Comparison of ENCODE assay signal across 1 cellular context in the genomic region with DNA sequence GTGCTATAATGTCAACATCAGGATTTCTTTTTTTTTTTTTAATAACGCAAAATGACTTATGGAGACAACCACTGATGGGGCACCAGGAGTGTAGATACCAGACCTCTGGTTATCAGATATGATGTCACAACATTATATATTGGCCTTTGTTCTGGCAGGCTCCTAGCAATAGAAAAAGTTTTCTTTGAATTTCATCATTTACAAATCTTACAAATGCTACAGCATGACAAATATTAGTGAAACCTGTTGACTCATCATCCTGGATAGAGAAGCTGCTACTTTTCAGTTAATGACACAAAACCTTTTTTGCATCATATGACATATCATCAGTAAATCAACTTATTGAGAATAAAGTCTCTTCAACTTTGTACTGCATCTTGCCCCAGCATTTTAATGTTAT.
TF ChIP-seq lines count a peak whose summit lies in the region.

No MANE protein-coding gene starts in this region.

TF ChIP-seq in K562, 482 proteins besides CTCF, POLR2A, EP300 and RAD21 (continues in another document):
- no peak for TF ChIP-seq NR4A1 (CRISPR knock-in tag; IDR thresholded peaks at IDR 0.05)
- TF ChIP-seq NR4A1 (tag; IDR thresholded peaks at IDR 0.05), result no peak
- TF ChIP-seq, protein P1, sequence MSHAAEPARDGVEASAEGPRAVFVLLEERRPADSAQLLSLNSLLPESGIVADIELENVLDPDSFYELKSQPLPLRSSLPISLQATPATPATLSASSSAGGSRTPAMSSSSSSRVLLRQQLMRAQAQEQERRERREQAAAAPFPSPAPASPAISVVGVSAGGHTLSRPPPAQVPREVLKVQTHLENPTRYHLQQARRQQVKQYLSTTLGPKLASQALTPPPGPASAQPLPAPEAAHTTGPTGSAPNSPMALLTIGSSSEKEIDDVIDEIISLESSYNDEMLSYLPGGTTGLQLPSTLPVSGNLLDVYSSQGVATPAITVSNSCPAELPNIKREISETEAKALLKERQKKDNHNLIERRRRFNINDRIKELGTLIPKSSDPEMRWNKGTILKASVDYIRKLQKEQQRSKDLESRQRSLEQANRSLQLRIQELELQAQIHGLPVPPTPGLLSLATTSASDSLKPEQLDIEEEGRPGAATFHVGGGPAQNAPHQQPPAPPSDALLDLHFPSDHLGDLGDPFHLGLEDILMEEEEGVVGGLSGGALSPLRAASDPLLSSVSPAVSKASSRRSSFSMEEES (CRISPR knock-in tag; IDR thresholded peaks at IDR 0.05), result no peak
- TF ChIP-seq, protein P2, sequence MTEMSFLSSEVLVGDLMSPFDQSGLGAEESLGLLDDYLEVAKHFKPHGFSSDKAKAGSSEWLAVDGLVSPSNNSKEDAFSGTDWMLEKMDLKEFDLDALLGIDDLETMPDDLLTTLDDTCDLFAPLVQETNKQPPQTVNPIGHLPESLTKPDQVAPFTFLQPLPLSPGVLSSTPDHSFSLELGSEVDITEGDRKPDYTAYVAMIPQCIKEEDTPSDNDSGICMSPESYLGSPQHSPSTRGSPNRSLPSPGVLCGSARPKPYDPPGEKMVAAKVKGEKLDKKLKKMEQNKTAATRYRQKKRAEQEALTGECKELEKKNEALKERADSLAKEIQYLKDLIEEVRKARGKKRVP (CRISPR knock-in tag; IDR thresholded peaks at IDR 0.05), result peak; percentile 72
- TF ChIP-seq BRD9 (IDR thresholded peaks at IDR 0.05; ENCODE audit: low read depth, partially characterized antibody), result no peak
- TF ChIP-seq, protein P3, sequence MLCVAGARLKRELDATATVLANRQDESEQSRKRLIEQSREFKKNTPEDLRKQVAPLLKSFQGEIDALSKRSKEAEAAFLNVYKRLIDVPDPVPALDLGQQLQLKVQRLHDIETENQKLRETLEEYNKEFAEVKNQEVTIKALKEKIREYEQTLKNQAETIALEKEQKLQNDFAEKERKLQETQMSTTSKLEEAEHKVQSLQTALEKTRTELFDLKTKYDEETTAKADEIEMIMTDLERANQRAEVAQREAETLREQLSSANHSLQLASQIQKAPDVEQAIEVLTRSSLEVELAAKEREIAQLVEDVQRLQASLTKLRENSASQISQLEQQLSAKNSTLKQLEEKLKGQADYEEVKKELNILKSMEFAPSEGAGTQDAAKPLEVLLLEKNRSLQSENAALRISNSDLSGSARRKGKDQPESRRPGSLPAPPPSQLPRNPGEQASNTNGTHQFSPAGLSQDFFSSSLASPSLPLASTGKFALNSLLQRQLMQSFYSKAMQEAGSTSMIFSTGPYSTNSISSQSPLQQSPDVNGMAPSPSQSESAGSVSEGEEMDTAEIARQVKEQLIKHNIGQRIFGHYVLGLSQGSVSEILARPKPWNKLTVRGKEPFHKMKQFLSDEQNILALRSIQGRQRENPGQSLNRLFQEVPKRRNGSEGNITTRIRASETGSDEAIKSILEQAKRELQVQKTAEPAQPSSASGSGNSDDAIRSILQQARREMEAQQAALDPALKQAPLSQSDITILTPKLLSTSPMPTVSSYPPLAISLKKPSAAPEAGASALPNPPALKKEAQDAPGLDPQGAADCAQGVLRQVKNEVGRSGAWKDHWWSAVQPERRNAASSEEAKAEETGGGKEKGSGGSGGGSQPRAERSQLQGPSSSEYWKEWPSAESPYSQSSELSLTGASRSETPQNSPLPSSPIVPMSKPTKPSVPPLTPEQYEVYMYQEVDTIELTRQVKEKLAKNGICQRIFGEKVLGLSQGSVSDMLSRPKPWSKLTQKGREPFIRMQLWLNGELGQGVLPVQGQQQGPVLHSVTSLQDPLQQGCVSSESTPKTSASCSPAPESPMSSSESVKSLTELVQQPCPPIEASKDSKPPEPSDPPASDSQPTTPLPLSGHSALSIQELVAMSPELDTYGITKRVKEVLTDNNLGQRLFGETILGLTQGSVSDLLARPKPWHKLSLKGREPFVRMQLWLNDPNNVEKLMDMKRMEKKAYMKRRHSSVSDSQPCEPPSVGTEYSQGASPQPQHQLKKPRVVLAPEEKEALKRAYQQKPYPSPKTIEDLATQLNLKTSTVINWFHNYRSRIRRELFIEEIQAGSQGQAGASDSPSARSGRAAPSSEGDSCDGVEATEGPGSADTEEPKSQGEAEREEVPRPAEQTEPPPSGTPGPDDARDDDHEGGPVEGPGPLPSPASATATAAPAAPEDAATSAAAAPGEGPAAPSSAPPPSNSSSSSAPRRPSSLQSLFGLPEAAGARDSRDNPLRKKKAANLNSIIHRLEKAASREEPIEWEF (CRISPR knock-in tag; IDR thresholded peaks at IDR 0.05), result no peak
- no peak for TF ChIP-seq HCFC1 (IDR thresholded peaks at IDR 0.05; ENCODE audit: low read depth, low read length)
- TF ChIP-seq, protein P4, sequence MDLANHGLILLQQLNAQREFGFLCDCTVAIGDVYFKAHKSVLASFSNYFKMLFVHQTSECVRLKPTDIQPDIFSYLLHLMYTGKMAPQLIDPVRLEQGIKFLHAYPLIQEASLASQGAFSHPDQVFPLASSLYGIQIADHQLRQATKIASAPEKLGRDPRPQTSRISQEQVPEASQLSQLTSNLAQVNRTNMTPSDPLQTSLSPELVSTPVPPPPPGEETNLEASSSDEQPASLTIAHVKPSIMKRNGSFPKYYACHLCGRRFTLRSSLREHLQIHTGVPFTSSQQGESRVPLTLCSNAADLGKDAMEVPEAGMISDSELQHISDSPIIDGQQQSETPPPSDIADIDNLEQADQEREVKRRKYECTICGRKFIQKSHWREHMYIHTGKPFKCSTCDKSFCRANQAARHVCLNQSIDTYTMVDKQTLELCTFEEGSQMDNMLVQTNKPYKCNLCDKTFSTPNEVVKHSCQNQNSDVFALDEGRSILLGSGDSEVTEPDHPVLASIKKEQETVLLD (IDR thresholded peaks at IDR 0.05), result no peak
- TF ChIP-seq, protein P5, sequence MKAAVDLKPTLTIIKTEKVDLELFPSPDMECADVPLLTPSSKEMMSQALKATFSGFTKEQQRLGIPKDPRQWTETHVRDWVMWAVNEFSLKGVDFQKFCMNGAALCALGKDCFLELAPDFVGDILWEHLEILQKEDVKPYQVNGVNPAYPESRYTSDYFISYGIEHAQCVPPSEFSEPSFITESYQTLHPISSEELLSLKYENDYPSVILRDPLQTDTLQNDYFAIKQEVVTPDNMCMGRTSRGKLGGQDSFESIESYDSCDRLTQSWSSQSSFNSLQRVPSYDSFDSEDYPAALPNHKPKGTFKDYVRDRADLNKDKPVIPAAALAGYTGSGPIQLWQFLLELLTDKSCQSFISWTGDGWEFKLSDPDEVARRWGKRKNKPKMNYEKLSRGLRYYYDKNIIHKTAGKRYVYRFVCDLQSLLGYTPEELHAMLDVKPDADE (conservative IDR thresholded peaks at IDR 0.05; ENCODE audit: control insufficient read depth, low read depth, low read length), result no peak
- no peak for TF ChIP-seq NFE2L1 (tag; IDR thresholded peaks at IDR 0.05; ENCODE audit: borderline replicate concordance, low read depth)
- TF ChIP-seq, protein P6, sequence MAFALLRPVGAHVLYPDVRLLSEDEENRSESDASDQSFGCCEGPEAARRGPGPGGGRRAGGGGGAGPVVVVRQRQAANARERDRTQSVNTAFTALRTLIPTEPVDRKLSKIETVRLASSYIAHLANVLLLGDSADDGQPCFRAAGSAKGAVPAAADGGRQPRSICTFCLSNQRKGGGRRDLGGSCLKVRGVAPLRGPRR (CRISPR knock-in tag; IDR thresholded peaks at IDR 0.05), result no peak
- TF ChIP-seq ATF7 (IDR thresholded peaks at IDR 0.05), result peak; percentile 79; the same call in 1 of the 2 replicates
- TF ChIP-seq ZNF253 (CRISPR knock-in tag; conservative IDR thresholded peaks at IDR 0.05), result no peak
- TF ChIP-seq CREM (IDR thresholded peaks at IDR 0.05; ENCODE audit: low read depth), result no peak
- TF ChIP-seq, protein P7, sequence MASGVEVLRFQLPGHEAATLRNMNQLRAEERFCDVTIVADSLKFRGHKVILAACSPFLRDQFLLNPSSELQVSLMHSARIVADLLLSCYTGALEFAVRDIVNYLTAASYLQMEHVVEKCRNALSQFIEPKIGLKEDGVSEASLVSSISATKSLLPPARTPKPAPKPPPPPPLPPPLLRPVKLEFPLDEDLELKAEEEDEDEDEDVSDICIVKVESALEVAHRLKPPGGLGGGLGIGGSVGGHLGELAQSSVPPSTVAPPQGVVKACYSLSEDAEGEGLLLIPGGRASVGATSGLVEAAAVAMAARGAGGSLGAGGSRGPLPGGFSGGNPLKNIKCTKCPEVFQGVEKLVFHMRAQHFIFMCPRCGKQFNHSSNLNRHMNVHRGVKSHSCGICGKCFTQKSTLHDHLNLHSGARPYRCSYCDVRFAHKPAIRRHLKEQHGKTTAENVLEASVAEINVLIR (CRISPR knock-in tag; IDR thresholded peaks at IDR 0.05), result no peak
- TF ChIP-seq KDM2B (CRISPR knock-in tag; IDR thresholded peaks at IDR 0.05), result no peak
- TF ChIP-seq MED1 (CRISPR knock-in tag; IDR thresholded peaks at IDR 0.05; ENCODE audit: borderline replicate concordance), result no peak
- no peak for TF ChIP-seq SMARCB1 (IDR thresholded peaks at IDR 0.05; ENCODE audit: insufficient read length, low read depth)
- TF ChIP-seq, protein P8, sequence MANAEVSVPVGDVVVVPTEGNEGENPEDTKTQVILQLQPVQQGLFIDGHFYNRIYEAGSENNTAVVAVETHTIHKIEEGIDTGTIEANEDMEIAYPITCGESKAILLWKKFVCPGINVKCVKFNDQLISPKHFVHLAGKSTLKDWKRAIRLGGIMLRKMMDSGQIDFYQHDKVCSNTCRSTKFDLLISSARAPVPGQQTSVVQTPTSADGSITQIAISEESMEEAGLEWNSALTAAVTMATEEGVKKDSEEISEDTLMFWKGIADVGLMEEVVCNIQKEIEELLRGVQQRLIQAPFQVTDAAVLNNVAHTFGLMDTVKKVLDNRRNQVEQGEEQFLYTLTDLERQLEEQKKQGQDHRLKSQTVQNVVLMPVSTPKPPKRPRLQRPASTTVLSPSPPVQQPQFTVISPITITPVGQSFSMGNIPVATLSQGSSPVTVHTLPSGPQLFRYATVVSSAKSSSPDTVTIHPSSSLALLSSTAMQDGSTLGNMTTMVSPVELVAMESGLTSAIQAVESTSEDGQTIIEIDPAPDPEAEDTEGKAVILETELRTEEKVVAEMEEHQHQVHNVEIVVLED (CRISPR knock-in tag; IDR thresholded peaks at IDR 0.05), result no peak
- no peak for TF ChIP-seq ARHGAP35 (IDR thresholded peaks at IDR 0.05; ENCODE audit: partially characterized antibody)
- TF ChIP-seq PHB (CRISPR knock-in tag; IDR thresholded peaks at IDR 0.05), result no peak
- no peak for TF ChIP-seq KAT2B (IDR thresholded peaks at IDR 0.05; ENCODE audit: low read depth, low read length)
- TF ChIP-seq, protein P9, sequence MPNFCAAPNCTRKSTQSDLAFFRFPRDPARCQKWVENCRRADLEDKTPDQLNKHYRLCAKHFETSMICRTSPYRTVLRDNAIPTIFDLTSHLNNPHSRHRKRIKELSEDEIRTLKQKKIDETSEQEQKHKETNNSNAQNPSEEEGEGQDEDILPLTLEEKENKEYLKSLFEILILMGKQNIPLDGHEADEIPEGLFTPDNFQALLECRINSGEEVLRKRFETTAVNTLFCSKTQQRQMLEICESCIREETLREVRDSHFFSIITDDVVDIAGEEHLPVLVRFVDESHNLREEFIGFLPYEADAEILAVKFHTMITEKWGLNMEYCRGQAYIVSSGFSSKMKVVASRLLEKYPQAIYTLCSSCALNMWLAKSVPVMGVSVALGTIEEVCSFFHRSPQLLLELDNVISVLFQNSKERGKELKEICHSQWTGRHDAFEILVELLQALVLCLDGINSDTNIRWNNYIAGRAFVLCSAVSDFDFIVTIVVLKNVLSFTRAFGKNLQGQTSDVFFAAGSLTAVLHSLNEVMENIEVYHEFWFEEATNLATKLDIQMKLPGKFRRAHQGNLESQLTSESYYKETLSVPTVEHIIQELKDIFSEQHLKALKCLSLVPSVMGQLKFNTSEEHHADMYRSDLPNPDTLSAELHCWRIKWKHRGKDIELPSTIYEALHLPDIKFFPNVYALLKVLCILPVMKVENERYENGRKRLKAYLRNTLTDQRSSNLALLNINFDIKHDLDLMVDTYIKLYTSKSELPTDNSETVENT (CRISPR knock-in tag; IDR thresholded peaks at IDR 0.05), result no peak
- peak; percentile 98 for TF ChIP-seq SOX6 (IDR thresholded peaks at IDR 0.05)
- TF ChIP-seq JUND (IDR thresholded peaks at IDR 0.05; ENCODE audit: borderline replicate concordance, low read depth, low read length), result peak; percentile 21; the same call in 1 of the 2 replicates
- TF ChIP-seq JUND (tag; IDR thresholded peaks at IDR 0.05; ENCODE audit: borderline replicate concordance, low read depth, low read length), result no peak
- no peak for TF ChIP-seq MYNN (IDR thresholded peaks at IDR 0.05)
- no peak for TF ChIP-seq MYNN (CRISPR knock-in tag; IDR thresholded peaks at IDR 0.05)
- TF ChIP-seq KHSRP (IDR thresholded peaks at IDR 0.05), result no peak
- TF ChIP-seq KLF16 (IDR thresholded peaks at IDR 0.05), result no peak
- 0 out of 2 replicates have a peak, but pooled peaks have one; percentile 0 for TF ChIP-seq ZNF384 (IDR thresholded peaks at IDR 0.05; ENCODE audit: low read depth, low read length)
- no peak for TF ChIP-seq RBM34 (IDR thresholded peaks at IDR 0.05; ENCODE audit: borderline replicate concordance, insufficient read depth, low read length)
- TF ChIP-seq BCL6 (CRISPR knock-in tag; IDR thresholded peaks at IDR 0.05), result no peak
- TF ChIP-seq SNRNP70 (optimal IDR thresholded peaks at IDR 0.05; ENCODE audit: low read depth, low read length), result no peak
- no peak for TF ChIP-seq TFAM (CRISPR knock-in tag; conservative IDR thresholded peaks at IDR 0.05)
- TF ChIP-seq SIRT6 (IDR thresholded peaks at IDR 0.05; ENCODE audit: low read depth, low read length), result no peak
- peak; percentile 69 for TF ChIP-seq FOSL1 (tag; conservative IDR thresholded peaks at IDR 0.05)
- TF ChIP-seq TBL1XR1 (IDR thresholded peaks at IDR 0.05; ENCODE audit: low read length in 2 of 2), result no peak
- TF ChIP-seq SP1 (CRISPR knock-in tag; IDR thresholded peaks at IDR 0.05), result no peak
- TF ChIP-seq ZNF57 (CRISPR knock-in tag; IDR thresholded peaks at IDR 0.05), result no peak
- no peak for TF ChIP-seq TOE1 (IDR thresholded peaks at IDR 0.05; ENCODE audit: borderline replicate concordance)
- no peak for TF ChIP-seq TOE1 (CRISPR knock-in tag; IDR thresholded peaks at IDR 0.05; ENCODE audit: borderline replicate concordance, low read depth)
- no peak for TF ChIP-seq CREB1 (IDR thresholded peaks at IDR 0.05)
- no peak for TF ChIP-seq CREB1 (CRISPR knock-in tag; IDR thresholded peaks at IDR 0.05)
- no peak for TF ChIP-seq SIN3A (IDR thresholded peaks at IDR 0.05; ENCODE audit: borderline replicate concordance in 2 of 2, control insufficient read depth in 1 of 2, low read depth in 2 of 2, low read length in 2 of 2)
- peak; percentile 56; the same call in 1 of the 2 replicates for TF ChIP-seq ZNF589 (CRISPR knock-in tag; IDR thresholded peaks at IDR 0.05; ENCODE audit: low read depth)
- TF ChIP-seq, protein P10, sequence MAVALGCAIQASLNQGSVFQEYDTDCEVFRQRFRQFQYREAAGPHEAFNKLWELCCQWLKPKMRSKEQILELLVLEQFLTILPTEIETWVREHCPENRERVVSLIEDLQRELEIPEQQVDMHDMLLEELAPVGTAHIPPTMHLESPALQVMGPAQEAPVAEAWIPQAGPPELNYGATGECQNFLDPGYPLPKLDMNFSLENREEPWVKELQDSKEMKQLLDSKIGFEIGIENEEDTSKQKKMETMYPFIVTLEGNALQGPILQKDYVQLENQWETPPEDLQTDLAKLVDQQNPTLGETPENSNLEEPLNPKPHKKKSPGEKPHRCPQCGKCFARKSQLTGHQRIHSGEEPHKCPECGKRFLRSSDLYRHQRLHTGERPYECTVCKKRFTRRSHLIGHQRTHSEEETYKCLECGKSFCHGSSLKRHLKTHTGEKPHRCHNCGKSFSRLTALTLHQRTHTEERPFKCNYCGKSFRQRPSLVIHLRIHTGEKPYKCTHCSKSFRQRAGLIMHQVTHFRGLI (CRISPR knock-in tag; IDR thresholded peaks at IDR 0.05), result 0 out of 2 replicates have a peak, but pooled peaks have one; percentile 29
- 0 out of 2 replicates have a peak, but pooled peaks have one; percentile 50 for TF ChIP-seq ZNF584 (CRISPR knock-in tag; IDR thresholded peaks at IDR 0.05; ENCODE audit: low read depth)
